In genomic region chr5:63535840-63536602, GRCh38 we compare ENCODE assay signal across 1 cellular context.
TF ChIP-seq lines count a peak whose summit lies in the region.

No MANE protein-coding gene starts in this region.

TF ChIP-seq in HepG2, 621 proteins besides CTCF, POLR2A, EP300 and RAD21 (continued from another document):
- TF ChIP-seq, protein P1, sequence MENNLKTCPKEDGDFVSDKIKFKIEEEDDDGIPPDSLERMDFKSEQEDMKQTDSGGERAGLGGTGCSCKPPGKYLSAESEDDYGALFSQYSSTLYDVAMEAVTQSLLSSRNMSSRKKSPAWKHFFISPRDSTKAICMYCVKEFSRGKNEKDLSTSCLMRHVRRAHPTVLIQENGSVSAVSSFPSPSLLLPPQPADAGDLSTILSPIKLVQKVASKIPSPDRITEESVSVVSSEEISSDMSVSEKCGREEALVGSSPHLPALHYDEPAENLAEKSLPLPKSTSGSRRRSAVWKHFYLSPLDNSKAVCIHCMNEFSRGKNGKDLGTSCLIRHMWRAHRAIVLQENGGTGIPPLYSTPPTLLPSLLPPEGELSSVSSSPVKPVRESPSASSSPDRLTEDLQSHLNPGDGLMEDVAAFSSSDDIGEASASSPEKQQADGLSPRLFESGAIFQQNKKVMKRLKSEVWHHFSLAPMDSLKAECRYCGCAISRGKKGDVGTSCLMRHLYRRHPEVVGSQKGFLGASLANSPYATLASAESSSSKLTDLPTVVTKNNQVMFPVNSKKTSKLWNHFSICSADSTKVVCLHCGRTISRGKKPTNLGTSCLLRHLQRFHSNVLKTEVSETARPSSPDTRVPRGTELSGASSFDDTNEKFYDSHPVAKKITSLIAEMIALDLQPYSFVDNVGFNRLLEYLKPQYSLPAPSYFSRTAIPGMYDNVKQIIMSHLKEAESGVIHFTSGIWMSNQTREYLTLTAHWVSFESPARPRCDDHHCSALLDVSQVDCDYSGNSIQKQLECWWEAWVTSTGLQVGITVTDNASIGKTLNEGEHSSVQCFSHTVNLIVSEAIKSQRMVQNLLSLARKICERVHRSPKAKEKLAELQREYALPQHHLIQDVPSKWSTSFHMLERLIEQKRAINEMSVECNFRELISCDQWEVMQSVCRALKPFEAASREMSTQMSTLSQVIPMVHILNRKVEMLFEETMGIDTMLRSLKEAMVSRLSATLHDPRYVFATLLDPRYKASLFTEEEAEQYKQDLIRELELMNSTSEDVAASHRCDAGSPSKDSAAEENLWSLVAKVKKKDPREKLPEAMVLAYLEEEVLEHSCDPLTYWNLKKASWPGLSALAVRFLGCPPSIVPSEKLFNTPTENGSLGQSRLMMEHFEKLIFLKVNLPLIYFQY (CRISPR knock-in tag; IDR thresholded peaks at IDR 0.05; ENCODE audit: borderline replicate concordance), result no peak
- TF ChIP-seq PHB2 (IDR thresholded peaks at IDR 0.05; ENCODE audit: partially characterized antibody), result no peak
- TF ChIP-seq, protein P2, sequence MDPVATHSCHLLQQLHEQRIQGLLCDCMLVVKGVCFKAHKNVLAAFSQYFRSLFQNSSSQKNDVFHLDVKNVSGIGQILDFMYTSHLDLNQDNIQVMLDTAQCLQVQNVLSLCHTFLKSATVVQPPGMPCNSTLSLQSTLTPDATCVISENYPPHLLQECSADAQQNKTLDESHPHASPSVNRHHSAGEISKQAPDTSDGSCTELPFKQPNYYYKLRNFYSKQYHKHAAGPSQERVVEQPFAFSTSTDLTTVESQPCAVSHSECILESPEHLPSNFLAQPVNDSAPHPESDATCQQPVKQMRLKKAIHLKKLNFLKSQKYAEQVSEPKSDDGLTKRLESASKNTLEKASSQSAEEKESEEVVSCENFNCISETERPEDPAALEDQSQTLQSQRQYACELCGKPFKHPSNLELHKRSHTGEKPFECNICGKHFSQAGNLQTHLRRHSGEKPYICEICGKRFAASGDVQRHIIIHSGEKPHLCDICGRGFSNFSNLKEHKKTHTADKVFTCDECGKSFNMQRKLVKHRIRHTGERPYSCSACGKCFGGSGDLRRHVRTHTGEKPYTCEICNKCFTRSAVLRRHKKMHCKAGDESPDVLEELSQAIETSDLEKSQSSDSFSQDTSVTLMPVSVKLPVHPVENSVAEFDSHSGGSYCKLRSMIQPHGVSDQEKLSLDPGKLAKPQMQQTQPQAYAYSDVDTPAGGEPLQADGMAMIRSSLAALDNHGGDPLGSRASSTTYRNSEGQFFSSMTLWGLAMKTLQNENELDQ (CRISPR knock-in tag; IDR thresholded peaks at IDR 0.05; ENCODE audit: borderline replicate concordance), result no peak
- no peak for TF ChIP-seq TSC22D2 (CRISPR knock-in tag; IDR thresholded peaks at IDR 0.05; ENCODE audit: borderline replicate concordance)
- TF ChIP-seq TFDP2 (CRISPR knock-in tag; IDR thresholded peaks at IDR 0.05), result no peak
- no peak for TF ChIP-seq SNAPC4 (CRISPR knock-in tag; IDR thresholded peaks at IDR 0.05)
- no peak for TF ChIP-seq NCOA1 (CRISPR knock-in tag; IDR thresholded peaks at IDR 0.05)
- TF ChIP-seq ZNF430 (CRISPR knock-in tag; IDR thresholded peaks at IDR 0.05), result no peak
- no peak for TF ChIP-seq ZNF343 (CRISPR knock-in tag; IDR thresholded peaks at IDR 0.05)
